1 cellular context compared by ENCODE assay signal in genomic region chr20:31547017-31547675, GRCh38.
A peak's percentile ranks its signal among the peaks of the same experiment; 100 is the strongest.
TF ChIP-seq lines count a peak whose summit lies in the region.

No MANE protein-coding gene starts in this region.

TF ChIP-seq in HepG2, 621 proteins besides CTCF, POLR2A, EP300 and RAD21 (continued from another document and continues in another):
- TF ChIP-seq HMGXB3 (CRISPR knock-in tag; IDR thresholded peaks at IDR 0.05; ENCODE audit: borderline replicate concordance) (no peak; the same call in 1 of the 2 replicates), ZKSCAN8 (CRISPR knock-in tag; IDR thresholded peaks at IDR 0.05; ENCODE audit: borderline replicate concordance) (no peak; the same call in 1 of the 2 replicates), ZNF263 (CRISPR knock-in tag; IDR thresholded peaks at IDR 0.05) (peak; percentile 33; the same call in 1 of the 2 replicates), ADNP (CRISPR knock-in tag; IDR thresholded peaks at IDR 0.05) (no peak), HNF4G (IDR thresholded peaks at IDR 0.05; ENCODE audit: borderline replicate concordance, low read depth, low read length) (no peak), HNF4G (CRISPR knock-in tag; IDR thresholded peaks at IDR 0.05; ENCODE audit: borderline replicate concordance, low read depth) (no peak), TEF (CRISPR knock-in tag; IDR thresholded peaks at IDR 0.05) (no peak), ZNF329 (CRISPR knock-in tag; IDR thresholded peaks at IDR 0.05; ENCODE audit: low read depth) (no peak), RARG (CRISPR knock-in tag; IDR thresholded peaks at IDR 0.05; ENCODE audit: low read depth) (no peak), SSRP1 (CRISPR knock-in tag; IDR thresholded peaks at IDR 0.05) (no peak), AKNA (CRISPR knock-in tag; IDR thresholded peaks at IDR 0.05; ENCODE audit: borderline replicate concordance) (no peak), KLF12 (CRISPR knock-in tag; IDR thresholded peaks at IDR 0.05; ENCODE audit: borderline replicate concordance) (no peak), NFE2 (CRISPR knock-in tag; IDR thresholded peaks at IDR 0.05) (no peak), KAT2B (IDR thresholded peaks at IDR 0.05; ENCODE audit: borderline replicate concordance, low read depth, low read length) (no peak), TOPORS (CRISPR knock-in tag; IDR thresholded peaks at IDR 0.05) (0 out of 2 replicates have a peak, but pooled peaks have one; percentile 61), ZNF33A (CRISPR knock-in tag; IDR thresholded peaks at IDR 0.05; ENCODE audit: borderline replicate concordance) (no peak), MYPOP (CRISPR knock-in tag; IDR thresholded peaks at IDR 0.05) (peak; percentile 70; the same call in 1 of the 2 replicates), CENPX (CRISPR knock-in tag; IDR thresholded peaks at IDR 0.05) (no peak), ZNF558 (CRISPR knock-in tag; IDR thresholded peaks at IDR 0.05; ENCODE audit: borderline replicate concordance) (peak; percentile 89; the same call in 1 of the 2 replicates), CHD4 (IDR thresholded peaks at IDR 0.05; ENCODE audit: borderline replicate concordance, low read length) (no peak), E2F2 (CRISPR knock-in tag; IDR thresholded peaks at IDR 0.05; ENCODE audit: borderline replicate concordance) (no peak), LCORL (IDR thresholded peaks at IDR 0.05) (no peak), LCORL (CRISPR knock-in tag; IDR thresholded peaks at IDR 0.05) (no peak; the same call in 1 of the 2 replicates), ARID3A (IDR thresholded peaks at IDR 0.05; ENCODE audit: low read depth, low read length) (no peak), PHF20 (CRISPR knock-in tag; IDR thresholded peaks at IDR 0.05) (peak; percentile 97), NPAS2 (CRISPR knock-in tag; IDR thresholded peaks at IDR 0.05; ENCODE audit: borderline replicate concordance) (no peak), ZBTB4 (CRISPR knock-in tag; IDR thresholded peaks at IDR 0.05; ENCODE audit: borderline replicate concordance) (0 out of 2 replicates have a peak, but pooled peaks have one; percentile 28), THAP9 (CRISPR knock-in tag; IDR thresholded peaks at IDR 0.05; ENCODE audit: borderline replicate concordance) (peak; percentile 80; the same call in 1 of the 2 replicates), ZNF274 (CRISPR knock-in tag; IDR thresholded peaks at IDR 0.05) (peak; percentile 77), SP2 (CRISPR knock-in tag; IDR thresholded peaks at IDR 0.05) (0 out of 2 replicates have a peak, but pooled peaks have one; percentile 55), FOXK1 (CRISPR knock-in tag; IDR thresholded peaks at IDR 0.05; ENCODE audit: borderline replicate concordance, low read depth) (peak; percentile 98), ELK4 (CRISPR knock-in tag; IDR thresholded peaks at IDR 0.05; ENCODE audit: borderline replicate concordance) (no peak), MTA3 (CRISPR knock-in tag; IDR thresholded peaks at IDR 0.05) (no peak), NFKB2 (CRISPR knock-in tag; IDR thresholded peaks at IDR 0.05; ENCODE audit: borderline replicate concordance) (peak; percentile 93; the same call in 1 of the 2 replicates), HOXA3 (CRISPR knock-in tag; IDR thresholded peaks at IDR 0.05) (peak; percentile 100), ZNF232 (CRISPR knock-in tag; IDR thresholded peaks at IDR 0.05; ENCODE audit: borderline replicate concordance) (peak; percentile 81; the same call in 1 of the 2 replicates), PAF1 (CRISPR knock-in tag; IDR thresholded peaks at IDR 0.05) (no peak), ZNF713 (CRISPR knock-in tag; IDR thresholded peaks at IDR 0.05) (no peak)
